In the genomic region with DNA sequence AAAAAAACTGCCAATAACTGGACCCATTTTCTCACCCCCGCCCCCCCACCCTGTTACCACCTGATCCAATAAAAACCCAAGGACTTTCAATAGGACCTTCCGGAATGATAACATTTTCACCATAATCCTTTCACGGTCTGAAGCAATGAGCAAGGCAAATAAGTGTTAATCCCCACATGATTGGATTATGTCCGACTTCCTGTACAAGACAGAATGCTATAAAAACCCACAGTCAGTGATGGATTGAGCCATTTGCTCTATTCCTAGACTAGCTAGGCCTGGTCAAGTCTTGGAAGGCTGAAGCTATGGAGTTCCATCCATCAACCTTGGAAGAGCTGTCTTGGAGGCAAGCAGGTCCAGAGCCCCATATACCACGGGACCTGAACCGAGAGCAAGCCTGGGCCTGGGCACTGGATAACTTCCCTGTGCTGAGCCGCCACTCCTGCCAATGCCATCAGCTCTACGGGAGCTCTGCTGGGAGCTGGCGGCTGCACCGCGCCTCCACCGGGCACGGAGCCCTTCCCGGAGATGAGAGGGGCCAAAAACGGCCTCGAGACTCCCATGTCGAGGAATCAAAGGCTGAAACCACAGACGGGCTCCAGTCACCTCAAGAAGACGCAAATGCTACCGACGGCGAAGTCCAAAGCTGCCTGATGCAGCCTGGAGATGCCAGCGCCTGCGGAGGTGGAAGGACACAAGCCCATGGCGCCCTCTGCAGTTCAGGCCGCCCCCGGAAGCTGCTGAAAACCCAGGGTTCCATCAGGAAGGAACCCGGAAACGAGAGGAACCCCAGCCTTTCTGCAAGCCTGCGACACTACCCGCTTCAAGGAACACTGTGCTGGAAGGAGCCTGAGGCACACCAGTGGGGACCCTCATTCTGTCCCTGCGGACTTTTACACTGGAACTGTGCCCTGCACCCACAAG, we compare ENCODE assay signal across 11 cellular contexts.
DNase-seq lines count a peak whose midpoint lies in the region; FAIRE-seq and TF ChIP-seq lines count a peak whose summit lies in the region.
"Had no signal": no experiment of that assay in that cellular context is flagged by ENCODE, and none has a peak within 500 bp of the region (broad histone marks: within the 10 kb centered on the region; RNA-seq: fewer than 3 reads in every experiment).

No MANE protein-coding gene starts in this region.

- CTCF ChIA-PET in SK-N-SH (lab: Yijun Ruan, JAX): interaction anchor here (1.0 kb wide), 1 partner anchor 19 kb away, joined by 3 read pairs; no protein-coding TSS in a partner anchor

- H3K4me1 ChIP-seq in SK-N-SH (ENCODE audit: control insufficient read depth in 1 of 2, insufficient read depth in 2 of 2, low read depth in 1 of 2, low read length in 1 of 2): no peaks in the 10 kb centered on the region; a peak in 1 of 4 replicates
- H3K4me1 ChIP-seq in kidney (ENCODE audit: control insufficient read depth in 1 of 2, insufficient read depth in 1 of 2, low read depth in 1 of 2, low read length in 2 of 2): no peaks in the 10 kb centered on the region
- H3K4me1 ChIP-seq: SJSA1 had no signal

- peak; percentile 57 for TF ChIP-seq CTCF in SK-N-SH (IDR thresholded peaks at IDR 0.05)
- TF ChIP-seq CTCF in fibroblast of pulmonary artery (IDR thresholded peaks at IDR 0.05; ENCODE audit: low read length, missing control alignments): peak; percentile 20
- no peak for TF ChIP-seq CTCF in dorsolateral prefrontal cortex (IDR thresholded peaks at IDR 0.05 in 54 of 56, conservative IDR thresholded peaks at IDR 0.05 in 2 of 56; ENCODE audit: low read depth in 1 of 56, partially characterized antibody in 56 of 56)
- no peak for TF ChIP-seq CTCF in kidney (IDR thresholded peaks at IDR 0.05; ENCODE audit: borderline replicate concordance, extremely low read depth, insufficient read depth)
- TF ChIP-seq CTCF in coronary artery (IDR thresholded peaks at IDR 0.05): no peak

- peak; percentile 20 for DNase-seq in ACHN
- peak; percentile 29 for DNase-seq in Daoy (ENCODE audit: low read depth)
- no peak for DNase-seq in SK-N-SH
- no peak for DNase-seq in fibroblast of pulmonary artery (ENCODE audit: low read depth)
- DNase-seq in dorsolateral prefrontal cortex: no peak
- no peak for DNase-seq in kidney
- DNase-seq in GM12891 (ENCODE audit: insufficient read length, low spot score): no peak
- no peak for DNase-seq in coronary artery (ENCODE audit: low spot score)
- DNase-seq: natural killer cell, NCI-H446 treated with DMSO at 0.1 percent for 48 hours had no signal

- POLR2A ChIA-PET in SK-N-SH (lab: Yijun Ruan, JAX): no interaction called here

- H3K36me3 ChIP-seq in SK-N-SH (replicated peaks in 1 of 2; ENCODE audit: control insufficient read depth in 1 of 2, insufficient read depth in 2 of 2, low read length in 1 of 2) (no peaks in the 10 kb centered on the region), kidney (ENCODE audit: control insufficient read depth in 1 of 2, insufficient read depth in 2 of 2, low read length in 2 of 2) (no peaks in the 10 kb centered on the region)
- H3K36me3 ChIP-seq: SJSA1 had no signal

- H3F3A ChIP-seq in SK-N-SH (replicated peaks; ENCODE audit: insufficient read depth): no peaks in the 10 kb centered on the region

- in situ Hi-C loops in ACHN (cut with HindIII; ENCODE audit: low pct_ligation_motif_present, low pct_unique_long_range_greater_than_20kb, low sequenced_read_pairs): no loop called here

- no peaks in the 10 kb centered on the region for H3K9me3 ChIP-seq in SK-N-SH
- H3K9me3 ChIP-seq in kidney (ENCODE audit: control insufficient read depth in 1 of 2, low read length in 2 of 2): no peaks in the 10 kb centered on the region
- H3K9me3 ChIP-seq: SJSA1 had no signal

- H3K4me2 ChIP-seq in SK-N-SH: no peak overlapping the region; the same call in 1 of the 2 replicates

- FAIRE-seq in kidney (lab: Jason Lieb, UNC) (no peak), GM12891 (lab: Jason Lieb, UNC) (no peak)

- TF ChIP-seq EP300 in SK-N-SH (IDR thresholded peaks at IDR 0.05; ENCODE audit: borderline replicate concordance in 1 of 2, low read depth in 1 of 2, low read length in 1 of 2): no peak

- H3K9ac ChIP-seq in SK-N-SH: no peak overlapping the region
- H3K9ac ChIP-seq in kidney (ENCODE audit: low read length in 2 of 2): no peak overlapping the region

- H3K79me2 ChIP-seq in SK-N-SH (ENCODE audit: insufficient read depth): no peaks in the 10 kb centered on the region

- H3K27me3 ChIP-seq in SK-N-SH (ENCODE audit: insufficient read depth) (peaks cover 16% of the 10 kb centered on the region; the same call in 1 of the 2 replicates), dorsolateral prefrontal cortex (peaks cover 0 to 16% (median 0%) of the 10 kb centered on the region in 45 donors)
- H3K27me3 ChIP-seq: SJSA1 had no signal

- intact Hi-C loops in dorsolateral prefrontal cortex (cut with DNase I): no loop called here
- intact Hi-C loops in kidney (cut with DNase I): no loop called here

- 19% methylated on average over 21 of the region's 32 CpGs for WGBS in SK-N-SH (ENCODE audit: low lambda C conversion rate)

- H3K4me3 ChIP-seq in SK-N-SH (ENCODE audit: low read depth in 2 of 2, low read length in 1 of 2) (no peak overlapping the region), fibroblast of pulmonary artery (replicated peaks; ENCODE audit: low read depth, low read length) (no peak overlapping the region), dorsolateral prefrontal cortex (no peak overlapping the region), kidney (ENCODE audit: low read length in 2 of 2) (no peak overlapping the region), coronary artery (no peak overlapping the region)
- H3K4me3 ChIP-seq: SJSA1 had no signal

- no peak for TF ChIP-seq POLR2A in GM12891 (IDR thresholded peaks at IDR 0.05; ENCODE audit: low read depth, low read length)

- no peaks in the 10 kb centered on the region for H4K20me1 ChIP-seq in SK-N-SH (ENCODE audit: insufficient read depth)

- H3K9me2 ChIP-seq in SK-N-SH: no peaks in the 10 kb centered on the region

- TF ChIP-seq RAD21 in SK-N-SH (IDR thresholded peaks at IDR 0.05; ENCODE audit: low read length): no peak; the same call in 1 of the 2 replicates

- H2AFZ ChIP-seq in SK-N-SH (ENCODE audit: low read depth): peak overlapping the region; percentile 36; the same call in 1 of the 2 replicates

- H3K27ac ChIP-seq in SK-N-SH (ENCODE audit: low read depth in 2 of 2, low read length in 1 of 2) (no peak overlapping the region), dorsolateral prefrontal cortex (no peak overlapping the region), kidney (ENCODE audit: low read depth in 2 of 2, low read length in 2 of 2) (no peak overlapping the region), coronary artery (no peak overlapping the region)
- H3K27ac ChIP-seq: SJSA1 had no signal

TF ChIP-seq in SK-N-SH, 30 proteins besides CTCF, POLR2A, EP300 and RAD21 (continues in another document):
- TF ChIP-seq REST (IDR thresholded peaks at IDR 0.05; ENCODE audit: low read depth, low read length): no peak
- no peak for TF ChIP-seq NRF1 (IDR thresholded peaks at IDR 0.05; ENCODE audit: low read depth, low read length)
- TF ChIP-seq FOXJ3 (CRISPR knock-in tag; IDR thresholded peaks at IDR 0.05): no peak

TF ChIP-seq in GM12891, 5 proteins besides CTCF, POLR2A, EP300 and RAD21:
- TF ChIP-seq PAX5 (IDR thresholded peaks at IDR 0.05; ENCODE audit: insufficient read depth, low read length, severe bottlenecking) (no peak), SPI1 (IDR thresholded peaks at IDR 0.05; ENCODE audit: low read depth, low read length) (no peak), POLR2AphosphoS5 (IDR thresholded peaks at IDR 0.05; ENCODE audit: low read depth, low read length) (no peak), TAF1 (IDR thresholded peaks at IDR 0.05; ENCODE audit: low read depth, low read length) (no peak), POU2F2 (IDR thresholded peaks at IDR 0.05; ENCODE audit: low read depth, low read length) (no peak)

Comparison
In these comparisons a context has a peak if more than half of its experiments do, and no peak if none do; other contexts are left out.
1. DNase-seq: peak in ACHN (single experiment) and Daoy (single experiment); none in SK-N-SH (single experiment), fibroblast of pulmonary artery (single experiment), dorsolateral prefrontal cortex (0 of 10), kidney (single experiment), GM12891 (single experiment) and coronary artery (single experiment).
2. CTCF ChIP-seq: peak in SK-N-SH (single experiment) and fibroblast of pulmonary artery (single experiment); none in dorsolateral prefrontal cortex (0 of 56), kidney (single experiment) and coronary artery (single experiment).